ENCODE assay signal across 8 cellular contexts in the genomic region with DNA sequence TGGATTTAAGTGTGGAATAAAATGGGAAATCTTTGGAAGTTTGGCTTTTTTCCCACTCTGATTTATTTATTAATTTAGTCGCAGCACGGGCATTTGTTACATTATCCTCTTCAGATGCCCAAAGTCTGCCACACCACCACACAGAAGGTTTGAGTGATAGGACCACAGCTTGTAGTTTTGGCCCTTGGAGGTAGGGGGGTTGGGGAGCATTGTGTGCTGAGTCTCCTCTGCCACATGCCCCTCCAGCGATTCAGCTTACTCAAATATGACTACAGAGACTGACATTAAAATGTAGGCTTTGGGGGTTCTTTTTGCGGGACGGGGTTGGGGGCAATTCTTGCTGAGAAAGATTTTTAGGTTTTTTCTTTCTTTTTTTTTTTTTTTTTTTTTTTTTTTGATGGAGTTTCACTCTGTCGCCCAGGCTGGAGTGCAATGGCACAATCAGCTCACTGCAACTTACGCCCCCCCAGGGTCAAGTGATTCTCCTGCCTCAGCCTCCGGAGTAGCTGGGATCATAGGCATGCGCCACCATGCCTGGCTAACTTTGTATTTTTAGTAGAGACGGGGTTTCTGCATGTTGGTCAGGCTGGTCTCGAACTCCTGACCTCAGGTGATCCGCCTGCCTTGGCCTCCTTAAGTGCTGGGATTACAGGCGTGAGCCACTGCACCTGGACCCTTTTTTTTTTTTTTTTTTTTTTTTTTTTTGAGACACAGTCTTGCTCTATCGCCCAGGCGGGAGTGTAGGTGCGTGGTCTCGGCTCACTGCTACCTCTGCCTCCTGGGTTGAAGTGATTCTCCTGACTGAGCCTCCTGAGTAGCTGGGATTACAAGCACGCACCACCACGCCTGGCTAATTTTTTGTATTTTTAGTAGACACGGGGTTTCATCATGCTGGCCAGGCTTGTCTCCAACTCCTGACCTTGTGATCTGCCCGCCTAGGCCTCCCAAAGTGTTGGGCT. TPM values are rescaled to one million over a fixed set of nuclear protein-coding genes. Genes with fewer than 3 reads are reported as not detected.
DNase-seq lines count a peak whose midpoint lies in the region; ATAC-seq and TF ChIP-seq lines count a peak whose summit lies in the region.
"Not testable (repeated sequence)": the region's sequence is repeated elsewhere in the genome, so short reads cannot be mapped to it uniquely, and the experiment has no call there.

No MANE protein-coding gene starts in this region.

- H3K9ac ChIP-seq in NT2/D1 (ENCODE audit: insufficient read length, low read depth), result peak overlapping the region; percentile 8

- peak overlapping the region; percentile 89 for H3K4me3 Mint-ChIP-seq in activated T-helper 17 cell treated with anti-CD3 and anti-CD28 coated beads, Interleukin-2, amount 50 U/mL, for 72 hours
- H3K4me3 Mint-ChIP-seq in type B pancreatic cell, result not testable (repeated sequence)

- peaks cover 78% of the 10 kb centered on the region for H3K36me3 Mint-ChIP-seq in activated T-helper 17 cell treated with anti-CD3 and anti-CD28 coated beads, Interleukin-2, amount 50 U/mL, for 72 hours (ENCODE audit: low read depth)
- peaks cover 24% of the 10 kb centered on the region for H3K36me3 Mint-ChIP-seq in type B pancreatic cell

- not testable (repeated sequence) for H3K4me3 ChIP-seq in H7 (ENCODE audit: insufficient read depth, low read depth, low read length); NT2/D1 (ENCODE audit: insufficient read length, low read depth)

- not testable (repeated sequence) for H3K36me3 ChIP-seq in H7 (replicated peaks; ENCODE audit: control insufficient read depth, insufficient read depth, low read length)
- peaks cover 14% of the 10 kb centered on the region for H3K36me3 ChIP-seq in NT2/D1 (ENCODE audit: insufficient read depth, insufficient read length, low read length)

- not testable (repeated sequence) for H3K9me3 ChIP-seq in NT2/D1 (ENCODE audit: insufficient read depth, low read length)

- H3K4me1 Mint-ChIP-seq in activated T-helper 17 cell treated with anti-CD3 and anti-CD28 coated beads, Interleukin-2, amount 50 U/mL, for 72 hours, result peaks cover 32% of the 10 kb centered on the region
- peaks cover 34% of the 10 kb centered on the region for H3K4me1 Mint-ChIP-seq in type B pancreatic cell (ENCODE audit: unreplicated experiment)

- not testable (repeated sequence) for H3K4me1 ChIP-seq in NT2/D1 (ENCODE audit: insufficient read depth, insufficient read length)

- DNase-seq in DMS114 treated with DMSO at 0.1 percent for 48 hours (lab: John Stamatoyannopoulos, UW; ENCODE audit: unreplicated experiment) (peak; percentile 24), H7 (peak; percentile 53), iPS-NIHi7 (ENCODE audit: extremely low spot score) (peak; percentile 39), posterior vena cava (ENCODE audit: low spot score) (peak; percentile 40)
- DNase-seq in NT2/D1 (ENCODE audit: low read depth, low spot score); epithelial cell of prostate (ENCODE audit: low read depth, low spot score); type B pancreatic cell (ENCODE audit: extremely low spot score, unreplicated experiment): not testable (repeated sequence)

- not testable (repeated sequence) for ATAC-seq in activated T-helper 17 cell treated with anti-CD3 and anti-CD28 coated beads, Interleukin-2, amount 50 U/mL, for 72 hours (replicated peaks)

- H3K27me3 Mint-ChIP-seq in activated T-helper 17 cell treated with anti-CD3 and anti-CD28 coated beads, Interleukin-2, amount 50 U/mL, for 72 hours; type B pancreatic cell: not testable (repeated sequence)

- TF ChIP-seq CTCF in type B pancreatic cell (conservative IDR thresholded peaks at IDR 0.05), result not testable (repeated sequence)

- H3K27me3 ChIP-seq in H7 (ENCODE audit: control insufficient read depth, insufficient read depth, low read length); NT2/D1 (ENCODE audit: insufficient read depth, insufficient read length): not testable (repeated sequence)

- H3K27ac Mint-ChIP-seq in activated T-helper 17 cell treated with anti-CD3 and anti-CD28 coated beads, Interleukin-2, amount 50 U/mL, for 72 hours, result not testable (repeated sequence)
- peak overlapping the region; percentile 50 for H3K27ac Mint-ChIP-seq in type B pancreatic cell

- peak overlapping the region; percentile 1 for H3K27ac ChIP-seq in epithelial cell of prostate

- intact Hi-C loops in posterior vena cava (cut with DNase I), result not testable (repeated sequence)

- not testable (repeated sequence) for H3K9me3 Mint-ChIP-seq in activated T-helper 17 cell treated with anti-CD3 and anti-CD28 coated beads, Interleukin-2, amount 50 U/mL, for 72 hours; type B pancreatic cell

RNA-seq across cellular contexts. Expression of a gene that starts 4.6 kb away (rescaled TPM):
- 152 and 199 TPM in 2 replicates for total RNA-seq in H7 (2014; rRNA removed; shearing (Covaris generic))
- 100 to 1,000 TPM; 133 to 143 TPM for total RNA-seq in activated T-helper 17 cell treated with anti-CD3 and anti-CD28 coated beads, Interleukin-2, amount 50 U/mL, for 72 hours
- total RNA-seq in posterior vena cava, result 100 to 1,000 TPM; 113 to 119 TPM
- total RNA-seq in type B pancreatic cell (ENCODE audit: low replicate concordance), result 242 and 335 TPM in 2 replicates
